ENCODE assay signal across 8 cellular contexts in the genomic region with DNA sequence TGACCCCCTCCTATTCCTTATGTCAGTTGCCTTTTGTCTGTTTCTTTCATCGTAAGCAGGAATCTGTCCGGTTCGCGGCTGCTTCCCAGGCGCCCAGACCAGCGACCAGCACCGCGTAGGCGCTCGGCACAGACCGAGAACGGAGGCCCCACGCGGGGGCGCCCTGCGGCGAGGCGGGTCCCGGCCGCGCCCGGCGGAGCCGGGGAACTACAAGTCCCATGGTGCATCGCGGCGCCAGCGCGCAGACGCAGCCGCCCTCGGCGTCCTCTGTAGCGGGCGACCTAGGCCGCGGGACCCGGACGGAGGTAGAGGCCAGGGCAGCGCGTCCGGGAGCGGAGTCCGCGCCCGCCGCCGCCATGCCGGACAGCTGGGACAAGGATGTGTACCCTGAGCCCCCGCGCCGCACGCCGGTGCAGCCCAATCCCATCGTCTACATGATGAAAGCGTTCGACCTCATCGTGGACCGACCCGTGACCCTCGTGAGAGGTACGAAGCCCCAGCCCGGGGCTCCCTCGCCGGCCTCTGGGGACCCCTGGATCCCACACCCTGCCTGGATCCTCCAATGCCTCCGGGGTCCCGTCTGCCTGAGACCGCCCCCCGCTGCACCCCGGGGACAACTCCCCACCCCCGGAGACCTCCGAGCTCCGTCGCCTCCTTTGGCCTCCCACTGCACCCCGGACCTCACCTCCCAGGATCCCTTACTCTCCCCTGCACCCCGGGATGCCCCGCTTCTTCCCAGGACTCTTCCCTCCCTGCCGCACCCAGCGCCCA. TPM values are rescaled to one million over a fixed set of nuclear protein-coding genes. Genes with fewer than 3 reads are reported as not detected.
DNase-seq lines count a peak whose midpoint lies in the region; ATAC-seq and TF ChIP-seq lines count a peak whose summit lies in the region.

Gene NDUFB10 (plus strand): TSS at position 270 of the 771 bp plus-strand sequence. CDS start 87 bp downstream, at position 357.

- TF ChIP-seq CTCF in GM12873 (IDR thresholded peaks at IDR 0.05; ENCODE audit: insufficient read depth, low read depth, low read length, missing control alignments): peak; percentile 74

- H3K27ac ChIP-seq in right cardiac atrium (ENCODE audit: low read length): peak within 1 kb of the TSS; percentile 95

- H3K4me1 Mint-ChIP-seq in T-helper 17 cell: peaks cover 28% of the 10 kb centered on the region

- no peaks in the 10 kb centered on the region for H3K9me3 ChIP-seq in T-helper 17 cell (ENCODE audit: control insufficient read depth, low read length, poor library complexity, severe bottlenecking)
- no peaks in the 10 kb centered on the region for H3K9me3 ChIP-seq in right cardiac atrium (ENCODE audit: control insufficient read depth, low read length)

- intact Hi-C loops in right cardiac atrium (cut with DNase I): no loop called here

- peak within 1 kb of the TSS; percentile 96 for H3K4me3 Mint-ChIP-seq in T-helper 17 cell

- WGBS in right cardiac atrium: under 1% methylated on average over 79 of the region's 79 CpGs

- peak within 1 kb of the TSS; percentile 98 for H3K27ac Mint-ChIP-seq in T-helper 17 cell

- DNase-seq in NCI-H1105 treated with DMSO at 0.1 percent for 48 hours (lab: John Stamatoyannopoulos, UW): peak; percentile 64
- DNase-seq in T-helper 17 cell: peak; percentile 86 to 94 (median 92)
- peak; percentile 37 to 93 (median 80) for DNase-seq in amygdala (lab: John Stamatoyannopoulos, UW)
- peak; percentile 94 to 98 (median 98) for DNase-seq in right cardiac atrium
- DNase-seq in renal cortical epithelial cell (ENCODE audit: low read depth): peak; percentile 66
- DNase-seq in cortex of kidney (lab: John Stamatoyannopoulos, UW): no peak

- peaks cover 10% of the 10 kb centered on the region for H3K4me1 ChIP-seq in right cardiac atrium (ENCODE audit: control insufficient read depth, insufficient read depth, low read length)

- peaks cover 4% of the 10 kb centered on the region for H3K36me3 Mint-ChIP-seq in T-helper 17 cell (ENCODE audit: low read depth)

- H3K4me3 ChIP-seq in right cardiac atrium (ENCODE audit: low read length): peak within 1 kb of the TSS; percentile 89

- H3K27me3 Mint-ChIP-seq in T-helper 17 cell: no peaks in the 10 kb centered on the region

- H3K27me3 ChIP-seq in right cardiac atrium (ENCODE audit: control insufficient read depth, insufficient read depth): no peaks in the 10 kb centered on the region

- ATAC-seq in HG02623 (IDR thresholded peaks at IDR 0.05; ENCODE audit: unreplicated experiment) (peak; percentile 70), T-helper 17 cell (peak; percentile 89), right cardiac atrium (peak; percentile 93 to 95)

RNA-seq across cellular contexts. Expression of gene NDUFB10, which starts in this region (rescaled TPM):
- total RNA-seq in T-helper 17 cell (10 to 100 TPM; 57.7 to 58.1 TPM), right cardiac atrium (100 to 1,000 TPM; 397 to 535 (median 467) TPM), renal cortical epithelial cell (119 and 138 TPM in 2 replicates)
- polyA plus RNA-seq in right cardiac atrium: 1,316 TPM
